ENCODE assay signal across 29 cellular contexts in the genomic region with DNA sequence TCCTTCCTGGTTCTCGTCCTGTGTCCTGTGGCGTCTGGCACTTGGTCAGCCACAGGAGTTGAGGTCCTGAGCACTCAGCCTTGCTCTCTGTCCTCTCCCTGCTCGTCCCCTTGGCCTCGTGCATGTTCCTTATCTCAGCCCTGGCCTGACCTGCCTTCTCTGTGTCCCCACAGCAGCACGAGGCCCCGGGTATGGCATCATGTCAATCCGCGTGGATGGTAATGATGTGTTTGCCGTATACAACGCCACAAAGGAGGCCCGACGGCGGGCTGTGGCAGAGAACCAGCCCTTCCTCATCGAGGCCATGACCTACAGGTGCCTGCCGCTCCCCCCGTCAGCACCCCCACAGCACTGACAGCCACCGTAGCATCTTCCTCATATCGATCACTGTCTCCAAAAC. TPM values are rescaled to one million over a fixed set of nuclear protein-coding genes. Genes with fewer than 3 reads are reported as not detected.
"Had no signal": no experiment of that assay in that cellular context is flagged by ENCODE, and none has a peak within 500 bp of the region (broad histone marks: within the 10 kb centered on the region; RNA-seq: fewer than 3 reads in every experiment).

No MANE protein-coding gene starts in this region.

- H3K4me3 ChIP-seq: coronary artery, dorsolateral prefrontal cortex, heart left ventricle, lower lobe of right lung, psoas muscle, right lobe of liver, testis, tibial nerve, upper lobe of right lung, vagina had no signal

- H3K4me3 Mint-ChIP-seq: memory B cell; mesothelial cell of epicardium; natural killer cell; neural crest cell; stimulated activated memory B cell treated with anti-CD40 and anti-IgM and Interleukin-4, amounts not matched to agents 10 μg/mL and 1 μg/mL and 100 μg/mL, for 72 hours; stimulated activated naive CD8-positive, alpha-beta T cell treated with anti-CD3 and anti-CD28 coated beads, Interleukin-15, Interleukin-2, amounts not matched to agents 100 ng/mL and 50 ng/mL, for 24 hours had no signal

- H3K36me3 Mint-ChIP-seq: natural killer cell had no signal

- H3K9me3 Mint-ChIP-seq: memory B cell; mesothelial cell of epicardium; natural killer cell; neural crest cell; stimulated activated memory B cell treated with anti-CD40 and anti-IgM and Interleukin-4, amounts not matched to agents 10 μg/mL and 1 μg/mL and 100 μg/mL, for 72 hours; stimulated activated naive CD8-positive, alpha-beta T cell treated with anti-CD3 and anti-CD28 coated beads, Interleukin-15, Interleukin-2, amounts not matched to agents 100 ng/mL and 50 ng/mL, for 24 hours had no signal

- ATAC-seq: esophagus mucosa; left lobe of liver; lower lobe of right lung; natural killer cell; psoas muscle; right lobe of liver; stimulated activated memory B cell treated with anti-CD40 and anti-IgM and Interleukin-4, amounts not matched to agents 10 μg/mL and 1 μg/mL and 100 μg/mL, for 72 hours; upper lobe of right lung had no signal

- H3K4me1 ChIP-seq: psoas muscle, right lobe of liver had no signal

- H3K27ac ChIP-seq: coronary artery, dorsolateral prefrontal cortex, lower lobe of right lung, psoas muscle, right lobe of liver, testis, upper lobe of right lung, vagina had no signal

- H3K27me3 ChIP-seq: dorsolateral prefrontal cortex, heart left ventricle, right lobe of liver, testis, tibial nerve, upper lobe of right lung, vagina had no signal

- DNase-seq: dorsolateral prefrontal cortex; effector CD8-positive, alpha-beta T cell; hypothalamus; lower lobe of right lung; natural killer cell; psoas muscle; retina; stimulated activated CD4-positive, alpha-beta T cell treated with anti-CD3 and anti-CD28 coated beads, Interleukin-4, amount 100 ng/mL, for 1 hour; stimulated activated CD8-positive, alpha-beta memory T cell treated with anti-CD3 and anti-CD28 coated beads, Interleukin-4, amount 100 ng/mL, for 48 hours; testis; upper lobe of right lung had no signal

- H3K27ac Mint-ChIP-seq: memory B cell; mesothelial cell of epicardium; stimulated activated memory B cell treated with anti-CD40 and anti-IgM and Interleukin-4, amounts not matched to agents 10 μg/mL and 1 μg/mL and 100 μg/mL, for 72 hours; stimulated activated naive CD8-positive, alpha-beta T cell treated with anti-CD3 and anti-CD28 coated beads, Interleukin-15, Interleukin-2, amounts not matched to agents 100 ng/mL and 50 ng/mL, for 24 hours had no signal

- H3K27me3 Mint-ChIP-seq: memory B cell; stimulated activated memory B cell treated with anti-CD40 and anti-IgM and Interleukin-4, amounts not matched to agents 10 μg/mL and 1 μg/mL and 100 μg/mL, for 72 hours; stimulated activated naive CD8-positive, alpha-beta T cell treated with anti-CD3 and anti-CD28 coated beads, Interleukin-15, Interleukin-2, amounts not matched to agents 100 ng/mL and 50 ng/mL, for 24 hours had no signal

- H3K9me3 ChIP-seq: heart left ventricle, lower lobe of right lung, psoas muscle, right lobe of liver, testis, tibial nerve, upper lobe of right lung, vagina had no signal

RNA-seq across cellular contexts. Expression of gene B3GNT8, which starts 4.7 kb away (rescaled TPM):
- total RNA-seq: myocyte had no signal

RNA-seq across cellular contexts. Expression of gene ERICH4, which starts 20.5 kb away (rescaled TPM):
- total RNA-seq: dorsolateral prefrontal cortex, esophagus mucosa, fibroblast of lung, frontal cortex, glomerular endothelial cell, left lobe of liver, lower lobe of right lung, mesothelial cell of epicardium, mucosa of gallbladder, myocyte, natural killer cell, neural crest cell, omental fat pad, psoas muscle, right lobe of liver, tibial nerve, upper lobe of right lung, vagina had no signal
- polyA plus RNA-seq: fibroblast of lung had no signal
